Comparison of ENCODE assay signal across 13 cellular contexts in the genomic region with DNA sequence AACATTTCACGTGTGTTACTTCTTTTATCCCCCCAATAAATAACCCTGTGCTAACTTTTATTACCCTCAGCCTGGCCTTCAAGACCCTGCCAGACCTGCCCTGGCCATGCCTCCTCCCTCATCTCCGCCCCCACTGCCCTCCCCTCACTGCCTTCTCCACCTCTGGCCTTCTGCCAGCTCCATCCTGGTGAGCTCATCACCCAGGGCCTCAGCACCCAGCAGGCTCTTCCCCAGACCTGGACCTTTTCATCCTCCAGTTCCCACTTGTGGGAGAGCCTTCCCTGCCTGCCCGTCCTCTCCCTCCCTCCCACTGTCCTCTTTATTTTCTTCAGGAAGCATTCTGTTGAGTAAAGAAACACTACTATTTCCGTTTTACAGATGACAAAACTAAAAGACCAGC.
A peak's percentile ranks its signal among the peaks of the same experiment; 100 is the strongest.
DNase-seq lines count a peak whose midpoint lies in the region; ATAC-seq, FAIRE-seq and TF ChIP-seq lines count a peak whose summit lies in the region.
"Had no signal": no experiment of that assay in that cellular context is flagged by ENCODE, and none has a peak within 500 bp of the region (broad histone marks: within the 10 kb centered on the region; RNA-seq: fewer than 3 reads in every experiment).

No MANE protein-coding gene starts in this region.

- 67 to 72% methylated on average over 4 of the region's 4 CpGs for WGBS in pancreas, 2 donors

- H3K36me3 Mint-ChIP-seq in effector memory CD8-positive, alpha-beta T cell (ENCODE audit: insufficient read depth), result peaks cover 62% of the 10 kb centered on the region

- no peak for FAIRE-seq in pancreas (lab: Jason Lieb, UNC)
- FAIRE-seq: A549 had no signal

- H3K4me1 ChIP-seq in pancreas, result peaks cover 4 to 11% (median 9%) of the 10 kb centered on the region in 3 donors

- H3K36me3 ChIP-seq in pancreas, result no peaks in the 10 kb centered on the region

- H3K27ac ChIP-seq in pancreas, result no peak overlapping the region
- H3K27ac ChIP-seq: A549 had no signal

- DNase-seq in DMS53 (lab: John Stamatoyannopoulos, UW) (peak; percentile 34), DMS53 treated with DMSO at 0.1 percent for 48 hours (lab: John Stamatoyannopoulos, UW; ENCODE audit: unreplicated experiment) (no peak), NCI-H510A (lab: John Stamatoyannopoulos, UW) (peak; percentile 73), pancreas (peak in 3 of 6 donors; percentile 23 to 46 (median 35)), KG1 (lab: John Stamatoyannopoulos, UW) (no peak)
- DNase-seq in effector memory CD8-positive, alpha-beta T cell, result no peak
- DNase-seq: activated naive CD4-positive, alpha-beta T cell treated with anti-CD3 and anti-CD28 coated beads, Interleukin-2, amount 10 ng/mL, durations not matched to agents 7 days and 5 days; glutamatergic neuron; MV-4-11 had no signal

- no peak for TF ChIP-seq CTCF in pancreas (IDR thresholded peaks at IDR 0.05)

- no peaks in the 10 kb centered on the region for H3K9me3 Mint-ChIP-seq in effector memory CD8-positive, alpha-beta T cell
- H3K9me3 Mint-ChIP-seq: activated naive CD4-positive, alpha-beta T cell treated with anti-CD3 and anti-CD28 coated beads, Interleukin-2, amount 10 ng/mL, durations not matched to agents 7 days and 5 days; T-helper 1 cell treated with Interleukin-12 subunit alpha and Interleukin-12 subunit beta and Interleukin-4 antibody, amounts not matched to agents 30 μg/mL and 1 μg/mL, for 36 hours had no signal

- H3K9me3 ChIP-seq in pancreas, result no peaks in the 10 kb centered on the region
- H3K9me3 ChIP-seq: A549 had no signal

- H3K4me1 Mint-ChIP-seq in effector memory CD8-positive, alpha-beta T cell (ENCODE audit: low read depth in 2 of 2), result peaks cover 25 to 49% of the 10 kb centered on the region in 2 donors

- H3K27me3 ChIP-seq in pancreas, result no peaks in the 10 kb centered on the region

- H3K27ac Mint-ChIP-seq in effector memory CD8-positive, alpha-beta T cell, result peak overlapping the region; percentile 62 to 87
- H3K27ac Mint-ChIP-seq: activated naive CD4-positive, alpha-beta T cell treated with anti-CD3 and anti-CD28 coated beads, Interleukin-2, amount 10 ng/mL, durations not matched to agents 7 days and 5 days had no signal

- ATAC-seq in effector memory CD8-positive, alpha-beta T cell (replicated peaks), result no peak
- ATAC-seq in pancreas, result peak in 3 of 4 donors; percentile 19 to 28 (median 22)
- ATAC-seq in HG02981 (IDR thresholded peaks at IDR 0.05; ENCODE audit: unreplicated experiment), result no peak
- ATAC-seq in HG03025 (IDR thresholded peaks at IDR 0.05; ENCODE audit: low FRiP score, unreplicated experiment), result no peak
- ATAC-seq: A549 had no signal

- intact Hi-C loops in pancreas (cut with DNase I), result no loop called here

- no peak overlapping the region for H3K4me3 Mint-ChIP-seq in effector memory CD8-positive, alpha-beta T cell
- H3K4me3 Mint-ChIP-seq: activated naive CD4-positive, alpha-beta T cell treated with anti-CD3 and anti-CD28 coated beads, Interleukin-2, amount 10 ng/mL, durations not matched to agents 7 days and 5 days; T-helper 1 cell treated with Interleukin-12 subunit alpha and Interleukin-12 subunit beta and Interleukin-4 antibody, amounts not matched to agents 30 μg/mL and 1 μg/mL, for 36 hours had no signal

- no peak overlapping the region for H3K4me3 ChIP-seq in pancreas
- H3K4me3 ChIP-seq: A549 had no signal

- H3K27me3 Mint-ChIP-seq in effector memory CD8-positive, alpha-beta T cell, result no peaks in the 10 kb centered on the region
- H3K27me3 Mint-ChIP-seq: activated naive CD4-positive, alpha-beta T cell treated with anti-CD3 and anti-CD28 coated beads, Interleukin-2, amount 10 ng/mL, durations not matched to agents 7 days and 5 days had no signal

Comparison
In these comparisons a context has a peak if more than half of its experiments do, and no peak if none do; other contexts are left out.
1. DNase-seq: peak in DMS53 (single experiment) and NCI-H510A (single experiment); none in DMS53 treated with DMSO at 0.1 percent for 48 hours (single experiment), effector memory CD8-positive, alpha-beta T cell (0 of 3) and KG1 (single experiment).
2. ATAC-seq: peak in pancreas (3 of 4); none in effector memory CD8-positive, alpha-beta T cell (single experiment), HG02981 (single experiment) and HG03025 (single experiment).